ENCODE assay signal across 21 cellular contexts in genomic region chr3:115108614-115109013, GRCh38.
"Had no signal": no experiment of that assay in that cellular context is flagged by ENCODE, and none has a peak within 500 bp of the region (broad histone marks: within the 10 kb centered on the region; RNA-seq: fewer than 3 reads in every experiment).

No MANE protein-coding gene starts in this region.

- ATAC-seq: activated CD4-positive, alpha-beta T cell treated with anti-CD3 and anti-CD28 coated beads for 36 hours; activated CD8-positive, alpha-beta memory T cell treated with anti-CD3 and anti-CD28 coated beads, Interleukin-2, amount 10 ng/mL, durations not matched to agents 7 days and 5 days; activated CD8-positive, alpha-beta T cell treated with anti-CD3 and anti-CD28 coated beads, Interleukin-2, amount 10 ng/mL, durations not matched to agents 7 days and 5 days; activated T-cell treated with anti-CD3 and anti-CD28 coated beads, Interleukin-2, amount 50 U/mL, for 72 hours; gastroesophageal sphincter; naive thymus-derived CD4-positive, alpha-beta T cell had no signal

- H3K4me3 ChIP-seq: gastroesophageal sphincter, ovary, sigmoid colon, tibial nerve had no signal

- H3K9me3 ChIP-seq: ovary had no signal

- H3K27me3 ChIP-seq: gastroesophageal sphincter, ovary, sigmoid colon, tibial nerve had no signal

- H3K27ac ChIP-seq: gastroesophageal sphincter, ovary, sigmoid colon, tibial nerve had no signal

- H3K36me3 ChIP-seq: ovary had no signal

- FAIRE-seq: colon, kidney had no signal

- DNase-seq: activated CD4-positive, alpha-beta T cell treated with anti-CD3 and anti-CD28 coated beads for 36 hours; activated CD4-positive, CD25-positive, alpha-beta regulatory T cell; activated CD8-positive, alpha-beta memory T cell treated with anti-CD3 and anti-CD28 coated beads, Interleukin-2, amount 10 ng/mL, durations not matched to agents 7 days and 5 days; activated CD8-positive, alpha-beta T cell treated with anti-CD3 and anti-CD28 coated beads, Interleukin-2, amount 10 ng/mL, durations not matched to agents 7 days and 5 days; activated naive CD4-positive, alpha-beta T cell; activated T-cell treated with anti-CD3 and anti-CD28 coated beads, Interleukin-2, amount 50 U/mL, for 72 hours; dermis blood vessel endothelial cell; effector CD4-positive, alpha-beta T cell; hippocampal formation; kidney; midbrain; naive thymus-derived CD4-positive, alpha-beta T cell; ovary; sigmoid colon; stimulated activated CD4-positive, alpha-beta T cell treated with anti-CD3 and anti-CD28 coated beads, Interleukin-15, amount 100 ng/mL, for 24 hours; stimulated activated CD4-positive, alpha-beta T cell treated with anti-CD3 and anti-CD28 coated beads, Interleukin-2, amount 100 ng/mL, for 24 hours; stimulated activated naive CD4-positive, alpha-beta T cell; T-helper 1 cell had no signal
